Comparison of ENCODE assay signal across 8 cellular contexts in genomic region chr2:10042301-10043161, GRCh38. TPM values are rescaled to one million over a fixed set of nuclear protein-coding genes. Genes with fewer than 3 reads are reported as not detected.
DNase-seq lines count a peak whose midpoint lies in the region; ATAC-seq and TF ChIP-seq lines count a peak whose summit lies in the region.

No MANE protein-coding gene starts in this region.

- DNase-seq in GM12865 (ENCODE audit: low read depth) (no peak), Peyer's patch (peak; percentile 56 to 84 (median 71)), mammary epithelial cell (no peak), iPS DF 6.9 (ENCODE audit: low read depth, low spot score) (no peak)

- dilution Hi-C loops in mammary epithelial cell (cut with HindIII; ENCODE audit: low sequenced_read_pairs), result no loop called here

- H3K4me1 ChIP-seq in Peyer's patch, result peaks cover 0 to 14% (median 2%) of the 10 kb centered on the region in 4 donors
- H3K4me1 ChIP-seq in mammary epithelial cell (ENCODE audit: insufficient read depth, low read length), result peaks cover 4% of the 10 kb centered on the region
- peaks cover 6% of the 10 kb centered on the region; the same call in 1 of the 2 replicates for H3K4me1 ChIP-seq in iPS DF 6.9 (ENCODE audit: control insufficient read depth, insufficient read depth, low read length)
- H3K4me1 ChIP-seq in rectal smooth muscle tissue (ENCODE audit: control insufficient read depth, insufficient read depth, low read length), result peaks cover 34% of the 10 kb centered on the region

- peaks cover 4% of the 10 kb centered on the region for H3K79me2 ChIP-seq in mammary epithelial cell (ENCODE audit: insufficient read depth, low read length)

- H3K27me3 ChIP-seq in Peyer's patch (no peaks in the 10 kb centered on the region), mammary epithelial cell (ENCODE audit: insufficient read depth, low read length) (no peaks in the 10 kb centered on the region), iPS DF 6.9 (ENCODE audit: control insufficient read depth, insufficient read depth, low read length) (peaks cover 1% of the 10 kb centered on the region; the same call in 1 of the 2 replicates), rectal smooth muscle tissue (ENCODE audit: control insufficient read depth, insufficient read depth, low read length) (no peaks in the 10 kb centered on the region)

- peak overlapping the region; percentile 3; the same call in 1 of the 2 replicates for H3K4me3 ChIP-seq in GM12865 (ENCODE audit: low read depth, low read length)
- peak overlapping the region; percentile 29 to 90 (median 64) for H3K4me3 ChIP-seq in Peyer's patch
- peak overlapping the region in 1 of 3 experiments; percentile 29 for H3K4me3 ChIP-seq in mammary epithelial cell (replicated peaks in 1 of 3; ENCODE audit: insufficient read depth in 1 of 3, low read depth in 2 of 3, low read length in 3 of 3)
- H3K4me3 ChIP-seq in iPS DF 6.9 (ENCODE audit: low read length), result peak overlapping the region; percentile 22; the same call in 1 of the 2 replicates
- peak overlapping the region; percentile 80 for H3K4me3 ChIP-seq in rectal smooth muscle tissue (ENCODE audit: low read length)

- H3K36me3 ChIP-seq in Peyer's patch (peaks cover 0 to under 1% (median 0%) of the 10 kb centered on the region in 3 donors), mammary epithelial cell (ENCODE audit: insufficient read depth, low read length) (no peaks in the 10 kb centered on the region), iPS DF 6.9 (ENCODE audit: control insufficient read depth, insufficient read depth, low read length) (no peaks in the 10 kb centered on the region; the same call in 1 of the 2 replicates), rectal smooth muscle tissue (ENCODE audit: control insufficient read depth, insufficient read depth, low read length) (peaks cover 5% of the 10 kb centered on the region)

- H3K9ac ChIP-seq in mammary epithelial cell (ENCODE audit: insufficient read depth, low read length) (no peak overlapping the region), rectal smooth muscle tissue (ENCODE audit: low read length) (peak overlapping the region; percentile 77)

- BruUV-seq in mammary epithelial cell (replicated peaks; lab: Mats Ljungman, UMichigan), result no TSS peak

- CTCF ChIA-PET in mammary epithelial cell (lab: Charles Lee; ENCODE audit: low non-redundant PET), result no interaction called here

- in situ Hi-C loops in mammary epithelial cell (cut with MboI; ENCODE audit: low sequenced_read_pairs in 2 of 2), result no loop called here

- 62% methylated on average over 25 of the region's 54 CpGs for WGBS in mammary epithelial cell (ENCODE audit: low coverage, missing lambda C conversion rate)
- WGBS in iPS DF 6.9 (ENCODE audit: insufficient coverage, insufficient read length), result no CpG with 5 or more reads among the region's 54 CpGs

- H4K20me1 ChIP-seq in mammary epithelial cell (ENCODE audit: insufficient read depth, low read length), result no peaks in the 10 kb centered on the region

- ATAC-seq in HG03521 (IDR thresholded peaks at IDR 0.05; ENCODE audit: unreplicated experiment), result no peak
- ATAC-seq in GM18519 (IDR thresholded peaks at IDR 0.05; ENCODE audit: low FRiP score, unreplicated experiment), result no peak
- ATAC-seq in HG03139 (IDR thresholded peaks at IDR 0.05; ENCODE audit: unreplicated experiment), result no peak

- TF ChIP-seq POLR2A in Peyer's patch (IDR thresholded peaks at IDR 0.05), result no peak

- TF ChIP-seq CTCF in GM12865 (IDR thresholded peaks at IDR 0.05; ENCODE audit: insufficient read depth, low read depth, low read length, missing control alignments) (no peak), Peyer's patch (IDR thresholded peaks at IDR 0.05) (no peak), mammary epithelial cell (conservative IDR thresholded peaks at IDR 0.05 in 1 of 2, IDR thresholded peaks at IDR 0.05 in 1 of 2; ENCODE audit: extremely low read depth in 1 of 2, insufficient read depth in 1 of 2, low read depth in 1 of 2, low read length in 2 of 2) (no peak)

- no peaks in the 10 kb centered on the region for H3K9me3 ChIP-seq in Peyer's patch
- no peaks in the 10 kb centered on the region for H3K9me3 ChIP-seq in mammary epithelial cell (replicated peaks; ENCODE audit: insufficient read depth, low read length)
- H3K9me3 ChIP-seq in iPS DF 6.9 (ENCODE audit: control insufficient read depth, insufficient read depth, low read length), result no peaks in the 10 kb centered on the region

- peak overlapping the region; percentile 36 for H3K4me2 ChIP-seq in mammary epithelial cell (ENCODE audit: insufficient read depth, low read depth, low read length)

- intact Hi-C loops in mammary epithelial cell (cut with micrococcal nuclease), result no loop called here

- peak overlapping the region; percentile 21 for H2AFZ ChIP-seq in mammary epithelial cell (ENCODE audit: low read depth, low read length)

- H3K27ac ChIP-seq in Peyer's patch, result peak overlapping the region; percentile 60 to 100 (median 84)
- H3K27ac ChIP-seq in mammary epithelial cell (ENCODE audit: insufficient read depth, low read depth, low read length), result no peak overlapping the region
- no peak overlapping the region for H3K27ac ChIP-seq in iPS DF 6.9 (ENCODE audit: low read length)
- peak overlapping the region; percentile 97 for H3K27ac ChIP-seq in rectal smooth muscle tissue (ENCODE audit: low read depth, low read length)

RNA-seq across cellular contexts. Expression of gene KLF11, which starts 0.8 kb away (rescaled TPM):
- total RNA-seq in Peyer's patch (10 to 100 TPM in 2 of 4 donors, 1 to 10 TPM in 2; 4.0 to 17.3 (median 11.5) TPM), mammary epithelial cell (1 to 10 TPM; 5.9 to 7.8 TPM)
- polyA plus RNA-seq in mammary epithelial cell, result 7.7 TPM
- polyA minus RNA-seq in mammary epithelial cell, result 36.0 TPM

RNA-seq across cellular contexts. Expression of gene CYS1, which starts 37.7 kb away (rescaled TPM):
- 1 to 10 TPM in 3 of 4 donors, not detected in 1; 1.3 to 5.8 (median 1.6) TPM for total RNA-seq in Peyer's patch
- 1 to 10 TPM in 1 of 2 donors, under 1 TPM in 1; 0.73 to 3.5 TPM for total RNA-seq in mammary epithelial cell
- 0.26 TPM for polyA plus RNA-seq in mammary epithelial cell
- polyA minus RNA-seq in mammary epithelial cell, result not detected

Comparison
In these comparisons a context has a peak if more than half of its experiments do, and no peak if none do; other contexts are left out.
1. DNase-seq: peak in Peyer's patch (3 of 3); none in GM12865 (single experiment), mammary epithelial cell (single experiment) and iPS DF 6.9 (single experiment).
2. H3K27ac ChIP-seq: peak in Peyer's patch (4 of 4) and rectal smooth muscle tissue (single experiment); none in mammary epithelial cell (single experiment) and iPS DF 6.9 (single experiment).